Comparison of ENCODE assay signal across 23 cellular contexts in the genomic region with DNA sequence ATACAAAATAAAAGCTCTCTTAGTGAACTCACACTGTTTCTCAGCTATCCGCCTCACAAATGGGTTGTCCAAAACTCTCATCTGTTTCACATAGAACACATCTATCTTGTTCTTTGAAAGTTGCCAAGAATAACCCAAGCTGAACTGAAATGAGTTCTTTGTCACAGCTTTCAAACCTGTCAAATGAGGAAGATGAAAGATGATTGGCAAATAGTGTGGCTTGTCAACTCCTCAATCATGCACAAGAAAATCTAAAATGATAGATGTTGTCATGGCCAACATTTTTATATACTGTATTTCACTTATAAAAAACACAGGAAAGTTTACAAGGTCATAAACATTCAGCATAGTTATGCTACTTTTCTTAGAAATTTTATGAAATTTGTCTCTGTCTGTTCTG.
A peak's percentile ranks its signal among the peaks of the same experiment; 100 is the strongest.
DNase-seq lines count a peak whose midpoint lies in the region; ATAC-seq and TF ChIP-seq lines count a peak whose summit lies in the region.
"Had no signal": no experiment of that assay in that cellular context is flagged by ENCODE, and none has a peak within 500 bp of the region (broad histone marks: within the 10 kb centered on the region; RNA-seq: fewer than 3 reads in every experiment).

No MANE protein-coding gene starts in this region.

- no peak overlapping the region for H2AK5ac ChIP-seq in IMR-90 (ENCODE audit: low read depth, low read length)

- H2AFZ ChIP-seq in IMR-90 (replicated peaks; ENCODE audit: low read length, poor library complexity) (no peak overlapping the region), neural cell (ENCODE audit: low read depth, low read length) (no peak overlapping the region)

- H3K9me2 ChIP-seq in neural cell (ENCODE audit: insufficient read depth, low read length) = no peaks in the 10 kb centered on the region

- in situ Hi-C loops in IMR-90 (cut with MboI; ENCODE audit: low sequenced_read_pairs) = no loop called here

- H3K14ac ChIP-seq in IMR-90 (replicated peaks; ENCODE audit: low read depth, low read length) = no peak overlapping the region

- no peaks in the 10 kb centered on the region for H3K4me1 Mint-ChIP-seq in CD4-positive, alpha-beta memory T cell
- H3K4me1 Mint-ChIP-seq: CD8-positive, alpha-beta memory T cell had no signal

- peak overlapping the region; percentile 91; the same call in 1 of the 2 replicates for H3K18ac ChIP-seq in IMR-90 (ENCODE audit: low read depth, low read length)

- H3K27ac Mint-ChIP-seq in CD4-positive, alpha-beta memory T cell = no peak overlapping the region
- H3K27ac Mint-ChIP-seq: CD4-positive, alpha-beta T cell; CD8-positive, alpha-beta memory T cell had no signal

- H3K4me3 ChIP-seq in IMR-90 (ENCODE audit: insufficient read depth, low read depth, low read length) = no peak overlapping the region
- H3K4me3 ChIP-seq in neural cell (ENCODE audit: low read length) = no peak overlapping the region
- no peak overlapping the region for H3K4me3 ChIP-seq in CD4-positive, alpha-beta memory T cell (ENCODE audit: low read length in 2 of 2)
- no peak overlapping the region for H3K4me3 ChIP-seq in ascending aorta
- H3K4me3 ChIP-seq: BLaER1 treated with 17β-estradiol and CSF1 and Interleukin-3, amounts not matched to agents 10 nM and 100 nM; GM12878 had no signal

- no peak overlapping the region for H3K23ac ChIP-seq in IMR-90 (ENCODE audit: low read depth, low read length)

- H2BK120ac ChIP-seq in IMR-90 (ENCODE audit: low read depth, low read length) = no peak overlapping the region

- no peaks in the 10 kb centered on the region for H3K27me3 Mint-ChIP-seq in CD4-positive, alpha-beta memory T cell
- H3K27me3 Mint-ChIP-seq: CD4-positive, alpha-beta T cell; CD8-positive, alpha-beta memory T cell had no signal

- no peaks in the 10 kb centered on the region for H3K36me3 Mint-ChIP-seq in CD4-positive, alpha-beta memory T cell
- H3K36me3 Mint-ChIP-seq: CD8-positive, alpha-beta memory T cell had no signal

- H3K9ac ChIP-seq in IMR-90 (ENCODE audit: low read depth, low read length) (no peak overlapping the region), neural cell (ENCODE audit: low read length) (no peak overlapping the region)
- H3K9ac ChIP-seq: BLaER1 treated with 17β-estradiol and CSF1 and Interleukin-3, amounts not matched to agents 10 nM and 100 nM had no signal

- DNase-seq in IMR-90 (no peak), NCI-H446 (lab: John Stamatoyannopoulos, UW) (peak; percentile 9 to 14), ascending aorta (ENCODE audit: low spot score in 2 of 2) (no peak)
- no peak for DNase-seq in CD4-positive, alpha-beta memory T cell
- DNase-seq: 8988T; ACHN; BE2C; CD4-positive, alpha-beta T cell; CD8-positive, alpha-beta memory T cell; COR-L47; DMS 273 treated with DMSO at 0.1 percent for 48 hours; DMS153; DMS53; DMS79; DND-41; EL; GDM1 had no signal

- dilution Hi-C loops in IMR-90 (cut with HindIII; ENCODE audit: low sequenced_read_pairs, unreplicated experiment) = no loop called here

- no peaks in the 10 kb centered on the region for H3K79me2 ChIP-seq in neural cell (replicated peaks; ENCODE audit: insufficient read depth, low read length)

- no peaks in the 10 kb centered on the region for H3F3A ChIP-seq in neural cell (ENCODE audit: insufficient read depth, low read length, poor library complexity, severe bottlenecking)

- H3K27ac ChIP-seq in IMR-90 (ENCODE audit: insufficient read depth, low read length) (no peak overlapping the region), neural cell (ENCODE audit: low read length) (peak overlapping the region; percentile 20), ascending aorta (no peak overlapping the region)
- H3K27ac ChIP-seq in CD4-positive, alpha-beta memory T cell (ENCODE audit: low read depth, low read length) = no peak overlapping the region
- H3K27ac ChIP-seq: BLaER1 treated with 17β-estradiol and CSF1 and Interleukin-3, amounts not matched to agents 10 nM and 100 nM; C4-2B had no signal

- H3K4me3 Mint-ChIP-seq in CD4-positive, alpha-beta memory T cell = no peak overlapping the region
- H3K4me3 Mint-ChIP-seq: CD4-positive, alpha-beta T cell; CD8-positive, alpha-beta memory T cell had no signal

- H3K4me1 ChIP-seq in IMR-90 (ENCODE audit: control insufficient read depth, insufficient read depth, low read length) (peaks cover 3% of the 10 kb centered on the region; the same call in 1 of the 2 replicates), ascending aorta (no peaks in the 10 kb centered on the region)
- H3K4me1 ChIP-seq in CD4-positive, alpha-beta memory T cell (ENCODE audit: insufficient read depth, low read length) = no peaks in the 10 kb centered on the region
- H3K4me1 ChIP-seq: BE2C had no signal

- no peaks in the 10 kb centered on the region for H3K9me3 Mint-ChIP-seq in CD4-positive, alpha-beta memory T cell
- H3K9me3 Mint-ChIP-seq: CD4-positive, alpha-beta T cell; CD8-positive, alpha-beta memory T cell had no signal

- H4K8ac ChIP-seq in IMR-90 (ENCODE audit: low read depth in 2 of 2, low read length in 2 of 2) = no peak overlapping the region

- POLR2A ChIA-PET in IMR-90 (lab: Charles Lee; ENCODE audit: unreplicated experiment) = interaction anchor here (0.6 kb wide), 1 partner anchor 10 kb away, joined by 3 read pairs; no protein-coding TSS in a partner anchor
- POLR2A ChIA-PET in CD4-positive, alpha-beta memory T cell (lab: Charles Lee; ENCODE audit: partially characterized antibody) = no interaction called here

- H3K36me3 ChIP-seq in IMR-90 (ENCODE audit: control insufficient read depth, insufficient read depth, low read length) = no peaks in the 10 kb centered on the region
- H3K36me3 ChIP-seq in neural cell (ENCODE audit: insufficient read depth, low read length) = no peaks in the 10 kb centered on the region
- no peaks in the 10 kb centered on the region for H3K36me3 ChIP-seq in CD4-positive, alpha-beta memory T cell (ENCODE audit: insufficient read depth, low read length)
- no peaks in the 10 kb centered on the region for H3K36me3 ChIP-seq in ascending aorta
- H3K36me3 ChIP-seq: BE2C; BLaER1 treated with 17β-estradiol and CSF1 and Interleukin-3, amounts not matched to agents 10 nM and 100 nM had no signal

- CTCF ChIA-PET in IMR-90 (lab: Yijun Ruan, JAX) = no interaction called here
- CTCF ChIA-PET in CD4-positive, alpha-beta memory T cell (lab: Charles Lee; ENCODE audit: partially characterized antibody) = no interaction called here

- intact Hi-C loops in IMR-90 (cut with micrococcal nuclease) = loop anchor here (5.0 kb wide), 1 partner anchor 149 kb away; no protein-coding TSS in a partner anchor
- intact Hi-C loops in CD4-positive, alpha-beta memory T cell (cut with micrococcal nuclease) = no loop called here
- intact Hi-C loops in ascending aorta (cut with DNase I) = no loop called here

- H4K20me1 ChIP-seq in IMR-90 (ENCODE audit: insufficient read depth, low read length) = no peaks in the 10 kb centered on the region
- H4K20me1 ChIP-seq in neural cell (ENCODE audit: insufficient read depth) = no peaks in the 10 kb centered on the region
- H4K20me1 ChIP-seq: BLaER1 treated with 17β-estradiol and CSF1 and Interleukin-3, amounts not matched to agents 10 nM and 100 nM had no signal

- H3K9me3 ChIP-seq in IMR-90 (ENCODE audit: control insufficient read depth, insufficient read depth, low read length) (no peaks in the 10 kb centered on the region), neural cell (ENCODE audit: low read length) (no peaks in the 10 kb centered on the region), ascending aorta (no peaks in the 10 kb centered on the region)
- H3K9me3 ChIP-seq in CD4-positive, alpha-beta memory T cell (ENCODE audit: control insufficient read depth in 1 of 2, low read length in 2 of 2) = no peaks in the 10 kb centered on the region
- H3K9me3 ChIP-seq: BE2C; BLaER1 treated with 17β-estradiol and CSF1 and Interleukin-3, amounts not matched to agents 10 nM and 100 nM had no signal

- H3K27me3 ChIP-seq in IMR-90 (ENCODE audit: control insufficient read depth, insufficient read depth, low read length) (no peaks in the 10 kb centered on the region), neural cell (ENCODE audit: insufficient read depth, low read depth, low read length) (no peaks in the 10 kb centered on the region), ascending aorta (no peaks in the 10 kb centered on the region)
- no peaks in the 10 kb centered on the region for H3K27me3 ChIP-seq in CD4-positive, alpha-beta memory T cell (ENCODE audit: insufficient read depth, low read length)
- H3K27me3 ChIP-seq: BE2C; BLaER1 treated with 17β-estradiol and CSF1 and Interleukin-3, amounts not matched to agents 10 nM and 100 nM had no signal

- H3K4me2 ChIP-seq in IMR-90 (ENCODE audit: low read depth, low read length) (no peak overlapping the region), neural cell (ENCODE audit: low read length) (no peak overlapping the region)

- H3K56ac ChIP-seq in IMR-90 (ENCODE audit: extremely low read depth, insufficient read depth, low read length) = no peak overlapping the region

- H2BK20ac ChIP-seq in IMR-90 (ENCODE audit: low read depth, low read length) = no peak overlapping the region

- H3K79me1 ChIP-seq in IMR-90 (ENCODE audit: low read depth in 1 of 2, low read length in 2 of 2) = no peaks in the 10 kb centered on the region

- no peak for ATAC-seq in IMR-90 (ENCODE audit: low read depth)
- ATAC-seq in HG03520 (IDR thresholded peaks at IDR 0.05; ENCODE audit: unreplicated experiment) = no peak
- ATAC-seq in GM21381 (IDR thresholded peaks at IDR 0.05; ENCODE audit: unreplicated experiment) = no peak
- ATAC-seq: GM12878 had no signal

- no peaks in the 10 kb centered on the region for H3K9me1 ChIP-seq in IMR-90 (ENCODE audit: insufficient read depth, low read length)

- no peak overlapping the region for H2BK15ac ChIP-seq in IMR-90 (ENCODE audit: low read depth, low read length)

- WGBS in IMR-90 (ENCODE audit: extremely low coverage in 2 of 2, insufficient read length in 1 of 2), 2 experiments = no CpG with 5 or more reads among the region's 1 CpG

- H4K5ac ChIP-seq in IMR-90 (ENCODE audit: low read depth, low read length) = peak overlapping the region; percentile 63; the same call in 1 of the 2 replicates

- TF ChIP-seq RAD21 in IMR-90 (IDR thresholded peaks at IDR 0.05; ENCODE audit: low read length) = no peak
- no peak for TF ChIP-seq RAD21 in neural cell (conservative IDR thresholded peaks at IDR 0.05)

- BruUV-seq in IMR-90 (replicated peaks; lab: Mats Ljungman, UMichigan) = no TSS peak

- TF ChIP-seq EP300 in neural cell (conservative IDR thresholded peaks at IDR 0.05; ENCODE audit: poor library complexity, severe bottlenecking) = peak; percentile 97

- TF ChIP-seq POLR2A in IMR-90 (IDR thresholded peaks at IDR 0.05; ENCODE audit: low read depth, low read length) = no peak

- no peak overlapping the region for H2BK5ac ChIP-seq in IMR-90 (ENCODE audit: low read depth, low read length, poor library complexity, severe bottlenecking)

- H2AK9ac ChIP-seq in IMR-90 (replicated peaks; ENCODE audit: low read depth, low read length, poor library complexity) = no peak overlapping the region

- TF ChIP-seq CTCF in IMR-90 (conservative IDR thresholded peaks at IDR 0.05; ENCODE audit: low read depth, low read length) = no peak
- TF ChIP-seq CTCF in neural cell (IDR thresholded peaks at IDR 0.05; ENCODE audit: poor library complexity, severe bottlenecking) = no peak
- no peak for TF ChIP-seq CTCF in ascending aorta (IDR thresholded peaks at IDR 0.05)

- no peak overlapping the region for H3K4ac ChIP-seq in IMR-90 (ENCODE audit: low read depth, low read length)

- no peak overlapping the region for H4K91ac ChIP-seq in IMR-90 (ENCODE audit: insufficient read depth, low read depth, low read length)

TF ChIP-seq in neural cell, 6 proteins besides CTCF, POLR2A, EP300 and RAD21 (continues in another document):
- TF ChIP-seq POLR2AphosphoS5 (IDR thresholded peaks at IDR 0.05) = peak; percentile 86

Comparison
In these comparisons a context has a peak if more than half of its experiments do, and no peak if none do; other contexts are left out.
1. DNase-seq: peak in NCI-H446 (2 of 2); none in IMR-90 (single experiment), CD4-positive, alpha-beta memory T cell (0 of 5) and ascending aorta (0 of 2).